In genomic region chr3:107927361-107928083, GRCh38 we compare ENCODE assay signal across 8 cellular contexts.
DNase-seq lines count a peak whose midpoint lies in the region; ATAC-seq and TF ChIP-seq lines count a peak whose summit lies in the region.

No MANE protein-coding gene starts in this region.

- TF ChIP-seq CTCF in Panc1 (IDR thresholded peaks at IDR 0.05) (peak; percentile 99), natural killer cell (IDR thresholded peaks at IDR 0.05) (peak; percentile 96)

- intact Hi-C loops in Panc1 (cut with micrococcal nuclease; ENCODE audit: unreplicated experiment) (loop anchor here (5.0 to 10.0 kb wide), 5 partner anchors 157 to 693 kb away; no protein-coding TSS in a partner anchor), natural killer cell (cut with micrococcal nuclease) (loop anchor here (1.0 to 5.0 kb wide), 4 partner anchors 265 to 691 kb away; no protein-coding TSS in a partner anchor)

- H3K36me3 ChIP-seq in HUES48 (ENCODE audit: control insufficient read depth, insufficient read depth, low read length) (no peaks in the 10 kb centered on the region), Panc1 (ENCODE audit: control insufficient read depth, insufficient read depth, low read length) (no peaks in the 10 kb centered on the region)

- peak overlapping the region; percentile 57 for H3K27ac ChIP-seq in HUES48 (ENCODE audit: low read depth, low read length)
- H3K27ac ChIP-seq in Panc1 (ENCODE audit: low read length), result no peak overlapping the region

- DNase-seq in D341Med (ENCODE audit: low spot score) (peak; percentile 92), Panc1 (ENCODE audit: low read depth, low spot score) (no peak), fibroblast of peridontal ligament (ENCODE audit: extremely low read depth) (peak; percentile 71), natural killer cell (peak; percentile 55)
- DNase-seq in stimulated activated naive CD4-positive, alpha-beta T cell (lab: John Stamatoyannopoulos, UW), result peak; percentile 17 to 63 (median 38)

- H3K27me3 ChIP-seq in HUES48 (ENCODE audit: control insufficient read depth, insufficient read depth, low read length) (peaks cover 14% of the 10 kb centered on the region), Panc1 (ENCODE audit: control insufficient read depth, insufficient read depth, low read length) (peaks cover 27% of the 10 kb centered on the region)

- BruUV-seq in Panc1 (replicated peaks; lab: Mats Ljungman, UMichigan), result no TSS peak

- in situ Hi-C loops in Panc1 (cut with HindIII; ENCODE audit: low pct_unique_long_range_greater_than_20kb, low sequenced_read_pairs), result no loop called here

- H3K36me3 Mint-ChIP-seq in activated T-helper 17 cell treated with anti-CD3 and anti-CD28 coated beads, Interleukin-2, amount 50 U/mL, for 72 hours (ENCODE audit: low read depth), result no peaks in the 10 kb centered on the region
- no peaks in the 10 kb centered on the region for H3K36me3 Mint-ChIP-seq in natural killer cell

- H3K4me3 ChIP-seq in HUES48 (ENCODE audit: low read depth, low read length), result peak overlapping the region; percentile 76
- peak overlapping the region; percentile 58 to 70 for H3K4me3 ChIP-seq in Panc1 (ENCODE audit: low read depth in 2 of 2, low read length in 2 of 2)

- H3K4me1 ChIP-seq in HUES48 (ENCODE audit: control insufficient read depth, insufficient read depth, low read length), result peaks cover 10% of the 10 kb centered on the region
- H3K4me1 ChIP-seq in Panc1 (ENCODE audit: control insufficient read depth, insufficient read depth, low read length), result 0 out of 2 replicates have a peak, but pooled peaks cover 2% of the 10 kb centered on the region

- H3K9ac ChIP-seq in HUES48 (ENCODE audit: low read depth, low read length), result peak overlapping the region; percentile 65

- H3K9me3 Mint-ChIP-seq in activated T-helper 17 cell treated with anti-CD3 and anti-CD28 coated beads, Interleukin-2, amount 50 U/mL, for 72 hours, result no peaks in the 10 kb centered on the region
- H3K9me3 Mint-ChIP-seq in natural killer cell, result no peaks in the 10 kb centered on the region

- H3K27me3 Mint-ChIP-seq in activated T-helper 17 cell treated with anti-CD3 and anti-CD28 coated beads, Interleukin-2, amount 50 U/mL, for 72 hours, result no peaks in the 10 kb centered on the region
- peaks cover 12 to 19% of the 10 kb centered on the region in 2 donors for H3K27me3 Mint-ChIP-seq in natural killer cell (ENCODE audit: low read depth in 2 of 2)

- H3K9me3 ChIP-seq in HUES48 (ENCODE audit: control insufficient read depth, insufficient read depth, low read length), result no peaks in the 10 kb centered on the region
- H3K9me3 ChIP-seq in Panc1 (ENCODE audit: control insufficient read depth, insufficient read depth, low read depth, low read length), result no peaks in the 10 kb centered on the region; the same call in 1 of the 2 replicates

- ATAC-seq in GM21515 (IDR thresholded peaks at IDR 0.05; ENCODE audit: unreplicated experiment), result peak; percentile 99
- ATAC-seq in Panc1, result peak; percentile 99
- peak; percentile 97 for ATAC-seq in activated T-helper 17 cell treated with anti-CD3 and anti-CD28 coated beads, Interleukin-2, amount 50 U/mL, for 72 hours (replicated peaks)
- peak; percentile 85 to 97 (median 95) for ATAC-seq in natural killer cell

- CTCF ChIA-PET in Panc1 (lab: Charles Lee), result interaction anchor here (0.5 to 1.2 kb wide), 4 partner anchors 8 to 550 kb away, joined by 4 to 9 read pairs (median 5); no protein-coding TSS in a partner anchor

- H3K27ac Mint-ChIP-seq in activated T-helper 17 cell treated with anti-CD3 and anti-CD28 coated beads, Interleukin-2, amount 50 U/mL, for 72 hours, result peak overlapping the region; percentile 34
- H3K27ac Mint-ChIP-seq in natural killer cell, result peak overlapping the region in 1 of 2 donors; percentile 63

- POLR2A ChIA-PET in Panc1 (lab: Charles Lee), result no interaction called here

- no peak overlapping the region for H3K4me3 Mint-ChIP-seq in activated T-helper 17 cell treated with anti-CD3 and anti-CD28 coated beads, Interleukin-2, amount 50 U/mL, for 72 hours
- peak overlapping the region; percentile 86 for H3K4me3 Mint-ChIP-seq in natural killer cell

- no peaks in the 10 kb centered on the region for H3K4me1 Mint-ChIP-seq in activated T-helper 17 cell treated with anti-CD3 and anti-CD28 coated beads, Interleukin-2, amount 50 U/mL, for 72 hours
- H3K4me1 Mint-ChIP-seq in natural killer cell, result peaks cover 8 to 14% of the 10 kb centered on the region in 2 donors
